Comparison of ENCODE assay signal across 1 cellular context in the genomic region with DNA sequence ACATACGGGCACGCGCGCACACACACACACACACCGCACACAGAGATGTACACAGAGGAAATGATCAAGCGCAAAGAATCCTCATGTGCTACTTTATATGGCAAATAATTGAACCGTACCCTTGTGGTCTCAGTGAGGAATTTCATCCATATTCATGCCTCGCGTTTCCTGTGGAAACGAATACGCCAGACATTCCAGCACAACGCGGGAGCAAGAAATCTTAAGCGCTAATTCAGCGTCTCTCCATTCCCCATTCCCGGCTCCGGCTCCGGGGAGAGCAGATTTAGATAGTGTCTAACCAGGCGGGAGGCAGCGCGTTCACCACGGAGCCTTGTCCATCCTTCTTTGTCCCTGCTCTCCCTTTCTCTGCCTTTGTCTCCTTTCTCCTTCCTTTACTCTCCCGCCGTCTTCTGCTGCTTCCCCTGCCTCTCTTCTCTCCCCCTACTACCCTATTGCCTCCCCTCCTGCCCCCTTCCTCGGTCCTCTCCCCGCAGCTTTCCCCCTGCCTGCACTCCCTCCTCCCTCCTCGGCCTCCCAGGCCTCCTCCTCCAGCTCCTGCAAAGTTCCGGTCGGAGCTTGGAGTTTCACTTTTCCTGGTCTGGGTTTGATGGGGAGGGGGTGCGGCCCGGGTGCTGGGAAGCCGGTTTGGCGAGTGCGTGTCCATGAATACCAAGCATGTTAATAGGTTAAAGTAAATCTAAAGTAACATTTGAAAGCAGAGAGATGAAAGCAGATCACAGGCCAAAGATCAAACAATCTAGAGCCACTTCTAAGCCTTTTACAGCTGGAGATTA.
TF ChIP-seq lines count a peak whose summit lies in the region.

No MANE protein-coding gene starts in this region.

TF ChIP-seq in HEK293, 187 proteins besides CTCF, POLR2A, EP300 and RAD21 (continued from another document):
- no peak for TF ChIP-seq ZNF777 (tag by site-specific recombination; IDR thresholded peaks at IDR 0.05; ENCODE audit: borderline replicate concordance)
- TF ChIP-seq ZFP69B (tag by site-specific recombination; IDR thresholded peaks at IDR 0.05): no peak
- TF ChIP-seq ZNF600 (tag by site-specific recombination; IDR thresholded peaks at IDR 0.05): peak; percentile 91
- TF ChIP-seq, protein P1, sequence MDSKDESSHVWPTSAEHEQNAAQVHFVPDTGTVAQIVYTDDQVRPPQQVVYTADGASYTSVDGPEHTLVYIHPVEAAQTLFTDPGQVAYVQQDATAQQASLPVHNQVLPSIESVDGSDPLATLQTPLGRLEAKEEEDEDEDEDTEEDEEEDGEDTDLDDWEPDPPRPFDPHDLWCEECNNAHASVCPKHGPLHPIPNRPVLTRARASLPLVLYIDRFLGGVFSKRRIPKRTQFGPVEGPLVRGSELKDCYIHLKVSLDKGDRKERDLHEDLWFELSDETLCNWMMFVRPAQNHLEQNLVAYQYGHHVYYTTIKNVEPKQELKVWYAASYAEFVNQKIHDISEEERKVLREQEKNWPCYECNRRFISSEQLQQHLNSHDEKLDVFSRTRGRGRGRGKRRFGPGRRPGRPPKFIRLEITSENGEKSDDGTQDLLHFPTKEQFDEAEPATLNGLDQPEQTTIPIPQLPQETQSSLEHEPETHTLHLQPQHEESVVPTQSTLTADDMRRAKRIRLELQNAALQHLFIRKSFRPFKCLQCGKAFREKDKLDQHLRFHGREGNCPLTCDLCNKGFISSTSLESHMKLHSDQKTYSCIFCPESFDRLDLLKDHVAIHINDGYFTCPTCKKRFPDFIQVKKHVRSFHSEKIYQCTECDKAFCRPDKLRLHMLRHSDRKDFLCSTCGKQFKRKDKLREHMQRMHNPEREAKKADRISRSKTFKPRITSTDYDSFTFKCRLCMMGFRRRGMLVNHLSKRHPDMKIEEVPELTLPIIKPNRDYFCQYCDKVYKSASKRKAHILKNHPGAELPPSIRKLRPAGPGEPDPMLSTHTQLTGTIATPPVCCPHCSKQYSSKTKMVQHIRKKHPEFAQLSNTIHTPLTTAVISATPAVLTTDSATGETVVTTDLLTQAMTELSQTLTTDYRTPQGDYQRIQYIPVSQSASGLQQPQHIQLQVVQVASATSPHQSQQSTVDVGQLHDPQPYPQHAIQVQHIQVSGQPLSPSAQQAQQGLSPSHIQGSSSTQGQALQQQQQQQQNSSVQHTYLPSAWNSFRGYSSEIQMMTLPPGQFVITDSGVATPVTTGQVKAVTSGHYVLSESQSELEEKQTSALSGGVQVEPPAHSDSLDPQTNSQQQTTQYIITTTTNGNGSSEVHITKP (tag by site-specific recombination; IDR thresholded peaks at IDR 0.05): peak; percentile 74
- peak; percentile 20; the same call in 1 of the 2 replicates for TF ChIP-seq ZNF335 (tag by site-specific recombination; conservative IDR thresholded peaks at IDR 0.05)
- peak; percentile 81 for TF ChIP-seq GLIS1 (tag by site-specific recombination; IDR thresholded peaks at IDR 0.05)
- no peak for TF ChIP-seq ZNF23 (tag by site-specific recombination; IDR thresholded peaks at IDR 0.05; ENCODE audit: borderline replicate concordance)
- no peak for TF ChIP-seq ZNF654 (tag by site-specific recombination; IDR thresholded peaks at IDR 0.05; ENCODE audit: low read depth)
- TF ChIP-seq, protein P2, sequence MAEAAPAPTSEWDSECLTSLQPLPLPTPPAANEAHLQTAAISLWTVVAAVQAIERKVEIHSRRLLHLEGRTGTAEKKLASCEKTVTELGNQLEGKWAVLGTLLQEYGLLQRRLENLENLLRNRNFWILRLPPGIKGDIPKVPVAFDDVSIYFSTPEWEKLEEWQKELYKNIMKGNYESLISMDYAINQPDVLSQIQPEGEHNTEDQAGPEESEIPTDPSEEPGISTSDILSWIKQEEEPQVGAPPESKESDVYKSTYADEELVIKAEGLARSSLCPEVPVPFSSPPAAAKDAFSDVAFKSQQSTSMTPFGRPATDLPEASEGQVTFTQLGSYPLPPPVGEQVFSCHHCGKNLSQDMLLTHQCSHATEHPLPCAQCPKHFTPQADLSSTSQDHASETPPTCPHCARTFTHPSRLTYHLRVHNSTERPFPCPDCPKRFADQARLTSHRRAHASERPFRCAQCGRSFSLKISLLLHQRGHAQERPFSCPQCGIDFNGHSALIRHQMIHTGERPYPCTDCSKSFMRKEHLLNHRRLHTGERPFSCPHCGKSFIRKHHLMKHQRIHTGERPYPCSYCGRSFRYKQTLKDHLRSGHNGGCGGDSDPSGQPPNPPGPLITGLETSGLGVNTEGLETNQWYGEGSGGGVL (tag by site-specific recombination; IDR thresholded peaks at IDR 0.05): peak; percentile 94
- TF ChIP-seq ZNF514 (tag by site-specific recombination; IDR thresholded peaks at IDR 0.05): no peak
- TF ChIP-seq ZFP37 (tag by site-specific recombination; IDR thresholded peaks at IDR 0.05): no peak
- TF ChIP-seq ZNF354C (tag by site-specific recombination; IDR thresholded peaks at IDR 0.05; ENCODE audit: borderline replicate concordance, low read depth): no peak
- peak; percentile 88 for TF ChIP-seq ZBTB17 (tag by site-specific recombination; IDR thresholded peaks at IDR 0.05)
- TF ChIP-seq ZNF366 (tag by site-specific recombination; conservative IDR thresholded peaks at IDR 0.05): peak; percentile 55; the same call in 1 of the 2 replicates
- TF ChIP-seq, protein P3, sequence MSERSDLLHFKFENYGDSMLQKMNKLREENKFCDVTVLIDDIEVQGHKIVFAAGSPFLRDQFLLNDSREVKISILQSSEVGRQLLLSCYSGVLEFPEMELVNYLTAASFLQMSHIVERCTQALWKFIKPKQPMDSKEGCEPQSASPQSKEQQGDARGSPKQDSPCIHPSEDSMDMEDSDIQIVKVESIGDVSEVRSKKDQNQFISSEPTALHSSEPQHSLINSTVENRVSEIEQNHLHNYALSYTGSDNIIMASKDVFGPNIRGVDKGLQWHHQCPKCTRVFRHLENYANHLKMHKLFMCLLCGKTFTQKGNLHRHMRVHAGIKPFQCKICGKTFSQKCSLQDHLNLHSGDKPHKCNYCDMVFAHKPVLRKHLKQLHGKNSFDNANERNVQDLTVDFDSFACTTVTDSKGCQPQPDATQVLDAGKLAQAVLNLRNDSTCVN (tag by site-specific recombination; optimal IDR thresholded peaks at IDR 0.05): peak; percentile 16
- TF ChIP-seq, protein P4, sequence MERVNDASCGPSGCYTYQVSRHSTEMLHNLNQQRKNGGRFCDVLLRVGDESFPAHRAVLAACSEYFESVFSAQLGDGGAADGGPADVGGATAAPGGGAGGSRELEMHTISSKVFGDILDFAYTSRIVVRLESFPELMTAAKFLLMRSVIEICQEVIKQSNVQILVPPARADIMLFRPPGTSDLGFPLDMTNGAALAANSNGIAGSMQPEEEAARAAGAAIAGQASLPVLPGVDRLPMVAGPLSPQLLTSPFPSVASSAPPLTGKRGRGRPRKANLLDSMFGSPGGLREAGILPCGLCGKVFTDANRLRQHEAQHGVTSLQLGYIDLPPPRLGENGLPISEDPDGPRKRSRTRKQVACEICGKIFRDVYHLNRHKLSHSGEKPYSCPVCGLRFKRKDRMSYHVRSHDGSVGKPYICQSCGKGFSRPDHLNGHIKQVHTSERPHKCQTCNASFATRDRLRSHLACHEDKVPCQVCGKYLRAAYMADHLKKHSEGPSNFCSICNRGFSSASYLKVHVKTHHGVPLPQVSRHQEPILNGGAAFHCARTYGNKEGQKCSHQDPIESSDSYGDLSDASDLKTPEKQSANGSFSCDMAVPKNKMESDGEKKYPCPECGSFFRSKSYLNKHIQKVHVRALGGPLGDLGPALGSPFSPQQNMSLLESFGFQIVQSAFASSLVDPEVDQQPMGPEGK (tag by site-specific recombination; IDR thresholded peaks at IDR 0.05): peak; percentile 39
- TF ChIP-seq KLF9 (tag by site-specific recombination; IDR thresholded peaks at IDR 0.05; ENCODE audit: low read depth): peak; percentile 9; the same call in 1 of the 2 replicates
- TF ChIP-seq, protein P5, sequence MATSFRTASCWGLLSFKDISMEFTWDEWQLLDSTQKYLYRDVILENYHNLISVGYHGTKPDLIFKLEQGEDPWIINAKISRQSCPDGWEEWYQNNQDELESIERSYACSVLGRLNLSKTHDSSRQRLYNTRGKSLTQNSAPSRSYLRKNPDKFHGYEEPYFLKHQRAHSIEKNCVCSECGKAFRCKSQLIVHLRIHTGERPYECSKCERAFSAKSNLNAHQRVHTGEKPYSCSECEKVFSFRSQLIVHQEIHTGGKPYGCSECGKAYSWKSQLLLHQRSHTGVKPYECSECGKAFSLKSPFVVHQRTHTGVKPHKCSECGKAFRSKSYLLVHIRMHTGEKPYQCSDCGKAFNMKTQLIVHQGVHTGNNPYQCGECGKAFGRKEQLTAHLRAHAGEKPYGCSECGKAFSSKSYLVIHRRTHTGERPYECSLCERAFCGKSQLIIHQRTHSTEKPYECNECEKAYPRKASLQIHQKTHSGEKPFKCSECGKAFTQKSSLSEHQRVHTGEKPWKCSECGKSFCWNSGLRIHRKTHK (tag by site-specific recombination; IDR thresholded peaks at IDR 0.05): no peak
- peak; percentile 53; the same call in 1 of the 2 replicates for TF ChIP-seq GLIS2 (tag by site-specific recombination; IDR thresholded peaks at IDR 0.05)
